ENCODE assay signal across 8 cellular contexts in the genomic region with DNA sequence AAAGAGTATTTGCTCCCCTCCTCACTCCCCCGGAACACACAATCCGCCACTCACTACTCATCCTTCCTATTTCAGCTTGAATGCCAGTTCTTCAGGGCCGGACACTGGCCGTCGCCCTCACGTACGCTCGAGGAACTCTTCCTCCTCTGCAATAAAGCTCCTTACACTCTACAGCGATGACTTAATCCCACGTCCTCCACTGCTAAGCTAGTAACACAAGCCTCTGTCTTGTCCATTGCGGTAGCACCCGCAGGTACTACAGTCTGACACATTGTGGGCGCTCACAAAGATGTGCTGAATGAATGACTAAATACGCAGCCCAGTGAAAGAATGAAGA. TPM values are rescaled to one million over a fixed set of nuclear protein-coding genes. Genes with fewer than 3 reads are reported as not detected.
A peak's percentile ranks its signal among the peaks of the same experiment; 100 is the strongest.
DNase-seq lines count a peak whose midpoint lies in the region; ATAC-seq, FAIRE-seq and TF ChIP-seq lines count a peak whose summit lies in the region.

No MANE protein-coding gene starts in this region.

- no peak overlapping the region for H3K27ac ChIP-seq in keratinocyte (ENCODE audit: control insufficient read depth, insufficient read depth, low read length)
- no peak overlapping the region for H3K27ac ChIP-seq in thoracic aorta

- H3K4me1 ChIP-seq in keratinocyte (ENCODE audit: control insufficient read depth, extremely low read depth, insufficient read depth, low read length) (peaks cover 39% of the 10 kb centered on the region), thoracic aorta (ENCODE audit: control insufficient read depth in 1 of 2, low read depth in 2 of 2) (peaks cover 12 to 39% of the 10 kb centered on the region in 2 donors)

- TF ChIP-seq CTCF in keratinocyte (optimal IDR thresholded peaks at IDR 0.05 in 1 of 3, IDR thresholded peaks at IDR 0.05 in 1 of 3, conservative IDR thresholded peaks at IDR 0.05 in 1 of 3; ENCODE audit: extremely low read depth in 1 of 3, insufficient read depth in 2 of 3, low read length in 3 of 3) (no peak), thoracic aorta (IDR thresholded peaks at IDR 0.05) (no peak)

- TF ChIP-seq POLR2A in GM12891 (IDR thresholded peaks at IDR 0.05; ENCODE audit: low read depth, low read length), result no peak

- H3K9ac ChIP-seq in keratinocyte (ENCODE audit: control insufficient read depth, extremely low read depth, insufficient read depth, low read length), result peak overlapping the region; percentile 51

- no peak for FAIRE-seq in keratinocyte (lab: Jason Lieb, UNC)
- no peak for FAIRE-seq in GM12891 (lab: Jason Lieb, UNC)

- H4K20me1 ChIP-seq in keratinocyte (ENCODE audit: control insufficient read depth, extremely low read depth, insufficient read depth, low read length), result no peaks in the 10 kb centered on the region

- peaks cover 14% of the 10 kb centered on the region for H3K79me2 ChIP-seq in keratinocyte (ENCODE audit: control insufficient read depth, insufficient read depth, low read length)

- H3K9me3 ChIP-seq in keratinocyte (ENCODE audit: control insufficient read depth, low read depth, low read length), result no peaks in the 10 kb centered on the region
- H3K9me3 ChIP-seq in thoracic aorta, result no peaks in the 10 kb centered on the region

- dilution Hi-C loops in keratinocyte (cut with MboI; ENCODE audit: extremely low pct_ligation_motif_present, low sequenced_read_pairs), result no loop called here

- no peaks in the 10 kb centered on the region for H3K9me3 Mint-ChIP-seq in activated T-cell treated with anti-CD3 and anti-CD28 coated beads, Interleukin-2, amount 50 U/mL, for 4 hours
- no peaks in the 10 kb centered on the region for H3K9me3 Mint-ChIP-seq in activated T-helper 1 cell treated with anti-CD3 and anti-CD28 coated beads, Interleukin-12 subunit alpha, Interleukin-12 subunit beta, Interleukin-2, Interleukin-4 antibody, amounts not matched to agents 30 ng/mL and 10 ng/mL and 1 ng/mL, durations not matched to agents 14 hours and 24 hours and 36 hours

- no peak for ATAC-seq in activated T-cell treated with anti-CD3 and anti-CD28 coated beads, Interleukin-2, amount 50 U/mL, for 4 hours
- ATAC-seq in thoracic aorta (ENCODE audit: insufficient number of reproducible peaks, low FRiP score, low read depth) (peak; percentile 8), HG03025 (IDR thresholded peaks at IDR 0.05; ENCODE audit: low FRiP score, unreplicated experiment) (no peak)

- peak overlapping the region; percentile 77 for H2AFZ ChIP-seq in keratinocyte (ENCODE audit: control insufficient read depth, low read length)

- intact Hi-C loops in activated T-helper 1 cell treated with anti-CD3 and anti-CD28 coated beads, Interleukin-12 subunit alpha, Interleukin-12 subunit beta, Interleukin-2, Interleukin-4 antibody, amounts not matched to agents 30 ng/mL and 10 ng/mL and 1 ng/mL, durations not matched to agents 14 hours and 24 hours and 36 hours (cut with micrococcal nuclease), result loop anchor here (1.0 kb wide), 6 partner anchors 76 to 251 kb away; partner anchors contain the start of genes MAGEF1 and VPS8

- peaks cover 45% of the 10 kb centered on the region for H3K4me1 Mint-ChIP-seq in activated T-cell treated with anti-CD3 and anti-CD28 coated beads, Interleukin-2, amount 50 U/mL, for 4 hours (ENCODE audit: low read depth)
- peaks cover 21% of the 10 kb centered on the region for H3K4me1 Mint-ChIP-seq in activated T-helper 1 cell treated with anti-CD3 and anti-CD28 coated beads, Interleukin-12 subunit alpha, Interleukin-12 subunit beta, Interleukin-2, Interleukin-4 antibody, amounts not matched to agents 30 ng/mL and 10 ng/mL and 1 ng/mL, durations not matched to agents 14 hours and 24 hours and 36 hours (ENCODE audit: low read depth)

- H3K36me3 Mint-ChIP-seq in activated T-cell treated with anti-CD3 and anti-CD28 coated beads, Interleukin-2, amount 50 U/mL, for 4 hours (ENCODE audit: insufficient read depth), result no peaks in the 10 kb centered on the region
- H3K36me3 Mint-ChIP-seq in activated T-helper 1 cell treated with anti-CD3 and anti-CD28 coated beads, Interleukin-12 subunit alpha, Interleukin-12 subunit beta, Interleukin-2, Interleukin-4 antibody, amounts not matched to agents 30 ng/mL and 10 ng/mL and 1 ng/mL, durations not matched to agents 14 hours and 24 hours and 36 hours (ENCODE audit: low read depth), result no peaks in the 10 kb centered on the region

- peak overlapping the region; percentile 96 for H3K4me2 ChIP-seq in keratinocyte (ENCODE audit: control insufficient read depth, extremely low read depth, insufficient read depth, low read depth, low read length)

- H3K36me3 ChIP-seq in keratinocyte (ENCODE audit: control insufficient read depth in 2 of 2, extremely low read depth in 1 of 2, insufficient read depth in 2 of 2, low read length in 2 of 2), result no peaks in the 10 kb centered on the region
- no peaks in the 10 kb centered on the region for H3K36me3 ChIP-seq in thoracic aorta

- peak overlapping the region; percentile 73 for H3K4me3 Mint-ChIP-seq in activated T-cell treated with anti-CD3 and anti-CD28 coated beads, Interleukin-2, amount 50 U/mL, for 4 hours
- peak overlapping the region; percentile 73 for H3K4me3 Mint-ChIP-seq in activated T-helper 1 cell treated with anti-CD3 and anti-CD28 coated beads, Interleukin-12 subunit alpha, Interleukin-12 subunit beta, Interleukin-2, Interleukin-4 antibody, amounts not matched to agents 30 ng/mL and 10 ng/mL and 1 ng/mL, durations not matched to agents 14 hours and 24 hours and 36 hours

- no peaks in the 10 kb centered on the region for H3K9me1 ChIP-seq in keratinocyte (ENCODE audit: control insufficient read depth, extremely low read depth, insufficient read depth, low read length)

- H3K4me3 ChIP-seq in keratinocyte (ENCODE audit: control insufficient read depth in 2 of 3, extremely low read depth in 1 of 3, insufficient read depth in 2 of 3, low read depth in 1 of 3, low read length in 3 of 3) (peak overlapping the region in 2 of 3 experiments; percentile 53 to 71), thoracic aorta (peak overlapping the region; percentile 81)

- H3K27me3 ChIP-seq in keratinocyte (ENCODE audit: control insufficient read depth, extremely low read depth, insufficient read depth, low read length), result peaks cover 6% of the 10 kb centered on the region
- no peaks in the 10 kb centered on the region for H3K27me3 ChIP-seq in thoracic aorta (replicated peaks; ENCODE audit: insufficient read depth)

- peaks cover 60% of the 10 kb centered on the region for H3K27me3 Mint-ChIP-seq in activated T-cell treated with anti-CD3 and anti-CD28 coated beads, Interleukin-2, amount 50 U/mL, for 4 hours (ENCODE audit: low read depth)
- H3K27me3 Mint-ChIP-seq in activated T-helper 1 cell treated with anti-CD3 and anti-CD28 coated beads, Interleukin-12 subunit alpha, Interleukin-12 subunit beta, Interleukin-2, Interleukin-4 antibody, amounts not matched to agents 30 ng/mL and 10 ng/mL and 1 ng/mL, durations not matched to agents 14 hours and 24 hours and 36 hours (ENCODE audit: insufficient read depth), result peaks cover 54% of the 10 kb centered on the region

- no peak overlapping the region for H3K27ac Mint-ChIP-seq in activated T-helper 1 cell treated with anti-CD3 and anti-CD28 coated beads, Interleukin-12 subunit alpha, Interleukin-12 subunit beta, Interleukin-2, Interleukin-4 antibody, amounts not matched to agents 30 ng/mL and 10 ng/mL and 1 ng/mL, durations not matched to agents 14 hours and 24 hours and 36 hours

- no peak for DNase-seq in activated T-cell treated with anti-CD3 and anti-CD28 coated beads, Interleukin-2, amount 50 U/mL, for 4 hours
- DNase-seq in activated T-cell treated with anti-CD3 and anti-CD28 coated beads, Interleukin-2, amount 50 U/mL, for 1 hour, result no peak
- DNase-seq in activated T-helper 1 cell treated with anti-CD3 and anti-CD28 coated beads, Interleukin-12 subunit alpha, Interleukin-12 subunit beta, Interleukin-2, Interleukin-4 antibody, amounts not matched to agents 30 ng/mL and 10 ng/mL and 1 ng/mL, durations not matched to agents 14 hours and 24 hours and 36 hours (ENCODE audit: low spot score), result no peak
- DNase-seq in keratinocyte (ENCODE audit: low read depth, low spot score) (peak; percentile 42), thoracic aorta (ENCODE audit: low spot score) (no peak), GDM1 (lab: John Stamatoyannopoulos, UW) (no peak), GM12891 (ENCODE audit: insufficient read length, low spot score) (no peak)

TF ChIP-seq in GM12891, 5 proteins besides CTCF, POLR2A, EP300 and RAD21:
- TF ChIP-seq POLR2AphosphoS5 (IDR thresholded peaks at IDR 0.05; ENCODE audit: low read depth, low read length), result no peak
- TF ChIP-seq POU2F2 (IDR thresholded peaks at IDR 0.05; ENCODE audit: low read depth, low read length), result no peak
- no peak for TF ChIP-seq TAF1 (IDR thresholded peaks at IDR 0.05; ENCODE audit: low read depth, low read length)
- no peak for TF ChIP-seq SPI1 (IDR thresholded peaks at IDR 0.05; ENCODE audit: low read depth, low read length)
- no peak for TF ChIP-seq PAX5 (IDR thresholded peaks at IDR 0.05; ENCODE audit: insufficient read depth, low read length, severe bottlenecking)
TF ChIP-seq in GM12891: peak in this region for 0.

RNA-seq across cellular contexts. Expression of gene EPHB3, which starts 0.6 kb away (rescaled TPM):
- total RNA-seq in activated T-cell treated with anti-CD3 and anti-CD28 coated beads, Interleukin-2, amount 50 U/mL, for 4 hours, result under 1 TPM in 1 of 3 donors, not detected in 2; 0.15 TPM
- total RNA-seq in activated T-helper 1 cell treated with anti-CD3 and anti-CD28 coated beads, Interleukin-12 subunit alpha, Interleukin-12 subunit beta, Interleukin-2, Interleukin-4 antibody, amounts not matched to agents 30 ng/mL and 10 ng/mL and 1 ng/mL, durations not matched to agents 14 hours and 24 hours and 36 hours, result 0.31 TPM in 1 of 2 replicates, not detected in the other
- polyA plus RNA-seq in keratinocyte, result 2.2 to 6.7 TPM (median 3.7 TPM) in 3 replicates
- polyA plus RNA-seq in keratinocyte (2011; ENCODE audit: low read depth), result 13.7 TPM
- polyA plus RNA-seq in keratinocyte (2011; cell fraction: cytosol; rRNA removed), result 1.3 and 3.2 TPM in 2 replicates
- polyA plus RNA-seq in keratinocyte (2011; cell fraction: nucleus; rRNA removed), result 21.1 and 21.6 TPM in 2 replicates
- 8.3 and 66.7 TPM in 2 replicates for polyA plus RNA-seq in keratinocyte (2012; ENCODE audit: low replicate concordance)
- 8.0 to 36.6 TPM (median 14.7 TPM) in 3 replicates for polyA minus RNA-seq in keratinocyte
- polyA minus RNA-seq in keratinocyte (2011; cell fraction: cytosol; rRNA and poly(A)+ RNA removed), result 7.1 TPM
- 28.8 and 31.2 TPM in 2 replicates for polyA minus RNA-seq in keratinocyte (2011; cell fraction: nucleus; rRNA and poly(A)+ RNA removed)
- 1 to 10 TPM; 2.8 to 5.0 TPM for total RNA-seq in thoracic aorta
- not detected for polyA plus RNA-seq in GM12891 (2012; ENCODE audit: low read depth, missing spikeins)
